In the genomic region with DNA sequence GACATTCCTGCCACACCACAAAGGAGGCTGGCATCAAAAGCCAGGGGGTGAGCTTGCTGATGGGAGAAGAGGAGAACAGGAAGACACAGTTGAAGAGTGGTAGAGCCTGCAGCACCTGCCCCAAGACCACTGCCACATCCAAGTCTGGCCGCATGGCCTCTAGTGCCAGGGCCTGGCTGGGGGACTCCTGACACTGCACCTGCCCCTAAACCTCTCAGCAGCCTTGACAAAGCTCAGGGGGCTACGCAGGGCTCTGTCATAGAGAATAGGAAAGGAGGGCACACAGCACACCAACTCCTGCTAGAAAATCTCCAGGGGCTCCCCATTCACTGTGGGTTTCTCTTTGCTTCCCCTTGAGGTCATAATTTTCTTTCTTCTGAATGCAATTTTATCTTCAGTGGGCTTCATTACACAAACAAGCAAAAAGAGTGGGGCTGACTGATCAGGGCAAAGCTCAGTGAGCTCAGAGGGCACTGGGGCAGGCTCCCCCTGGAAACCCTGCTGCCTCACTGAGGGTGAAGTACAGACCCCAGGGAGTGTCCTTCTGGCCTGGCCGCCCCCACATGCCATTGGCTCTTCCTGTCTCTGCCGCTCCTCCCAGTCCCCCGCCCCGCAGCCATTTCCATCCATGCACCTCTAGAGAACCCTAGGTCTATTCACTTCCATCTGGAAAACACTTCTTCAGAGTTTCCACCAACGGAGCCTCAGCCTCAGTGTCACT, we compare ENCODE assay signal across 10 cellular contexts. TPM values are rescaled to one million over a fixed set of nuclear protein-coding genes. Genes with fewer than 3 reads are reported as not detected.
DNase-seq lines count a peak whose midpoint lies in the region; ATAC-seq, FAIRE-seq and TF ChIP-seq lines count a peak whose summit lies in the region.
"Had no signal": no experiment of that assay in that cellular context is flagged by ENCODE, and none has a peak within 500 bp of the region (broad histone marks: within the 10 kb centered on the region; RNA-seq: fewer than 3 reads in every experiment).

No MANE protein-coding gene starts in this region.

- H3K9me3 ChIP-seq in A549: no peaks in the 10 kb centered on the region
- H3K9me3 ChIP-seq: pancreas, SJSA1 had no signal

- peak overlapping the region; percentile 42 for H3K4me2 ChIP-seq in A549

- intact Hi-C loops in Right ventricle myocardium inferior (cut with DNase I): no loop called here

- TF ChIP-seq RAD21 in A549 (conservative IDR thresholded peaks at IDR 0.05 in 1 of 2, IDR thresholded peaks at IDR 0.05 in 1 of 2): no peak

- no peak for FAIRE-seq in A549 (lab: Jason Lieb, UNC)
- FAIRE-seq: pancreas had no signal

- peak overlapping the region in 1 of 2 experiments; percentile 57; a peak in 3 of 6 replicates for H3K27ac ChIP-seq in A549
- H3K27ac ChIP-seq in RWPE1: peak overlapping the region; percentile 65
- H3K27ac ChIP-seq: SJSA1 had no signal

- peaks cover 90 to 99% of the 10 kb centered on the region in 2 donors for H3K4me1 Mint-ChIP-seq in immature natural killer cell

- CTCF ChIA-PET in A549 (lab: Yijun Ruan, JAX): interaction anchor here (0.9 to 2.2 kb wide), 3 partner anchors 15 to 255 kb away, joined by 3 to 6 read pairs (median 5); no protein-coding TSS in a partner anchor
- CTCF ChIA-PET in RWPE1 (lab: Yijun Ruan, JAX): interaction anchor here (0.6 kb wide), 1 partner anchor 210 kb away, joined by 3 read pairs; no protein-coding TSS in a partner anchor

- no peak for TF ChIP-seq EP300 in A549 (IDR thresholded peaks at IDR 0.05)

- POLR2A ChIA-PET in A549 (lab: Yijun Ruan, JAX) (interaction anchor here (0.8 to 1.0 kb wide), 3 partner anchors 11 to 169 kb away, joined by 3 to 4 read pairs (median 3); no protein-coding TSS in a partner anchor), RWPE1 (lab: Yijun Ruan, JAX; ENCODE audit: low non-redundant PET) (no interaction called here)

- H3K27me3 Mint-ChIP-seq in immature natural killer cell (ENCODE audit: low read depth in 3 of 3): peaks cover 0 to 8% (median 5%) of the 10 kb centered on the region in 3 donors

- peaks cover 39% of the 10 kb centered on the region for H3K4me1 ChIP-seq in A549
- H3K4me1 ChIP-seq: pancreas had no signal

- no peak overlapping the region for H3K4me3 ChIP-seq in A549
- H3K4me3 ChIP-seq: pancreas, SJSA1 had no signal

- peak overlapping the region; percentile 90 to 96 (median 92) for H3K27ac Mint-ChIP-seq in immature natural killer cell

- 91% methylated on average over 7 of the region's 7 CpGs for WGBS in A549 (ENCODE audit: missing lambda C conversion rate)

- DNase-seq in A549 (ENCODE audit: low read depth in 1 of 2, low spot score in 1 of 2) (no peak), RWPE1 (ENCODE audit: low spot score) (no peak), immature natural killer cell (no peak), islet precursor cell (no peak), Right ventricle myocardium inferior (ENCODE audit: missing footprints) (no peak), epidermal melanocyte (ENCODE audit: insufficient read length, low spot score) (no peak)
- DNase-seq: pancreas had no signal

- H3K36me3 Mint-ChIP-seq in immature natural killer cell: peaks cover 0 to 2% (median 0%) of the 10 kb centered on the region in 3 donors

- ATAC-seq in A549 (no peak; a peak in 1 of 6 replicates), GM18511 (IDR thresholded peaks at IDR 0.05; ENCODE audit: unreplicated experiment) (peak; percentile 4), HG03378 (IDR thresholded peaks at IDR 0.05; ENCODE audit: unreplicated experiment) (no peak), Right ventricle myocardium inferior (no peak)

- TF ChIP-seq CTCF in A549 (IDR thresholded peaks at IDR 0.05) (no peak), RWPE1 (conservative IDR thresholded peaks at IDR 0.05; ENCODE audit: low read depth) (no peak)

- no peak for TF ChIP-seq POLR2A in A549 (IDR thresholded peaks at IDR 0.05; ENCODE audit: low read length)

- no peaks in the 10 kb centered on the region for H3K9me3 Mint-ChIP-seq in immature natural killer cell

- peak overlapping the region; percentile 56 to 88 (median 63) for H3K4me3 Mint-ChIP-seq in immature natural killer cell

TF ChIP-seq in A549, 52 proteins besides CTCF, POLR2A, EP300 and RAD21:
- TF ChIP-seq, protein P1, sequence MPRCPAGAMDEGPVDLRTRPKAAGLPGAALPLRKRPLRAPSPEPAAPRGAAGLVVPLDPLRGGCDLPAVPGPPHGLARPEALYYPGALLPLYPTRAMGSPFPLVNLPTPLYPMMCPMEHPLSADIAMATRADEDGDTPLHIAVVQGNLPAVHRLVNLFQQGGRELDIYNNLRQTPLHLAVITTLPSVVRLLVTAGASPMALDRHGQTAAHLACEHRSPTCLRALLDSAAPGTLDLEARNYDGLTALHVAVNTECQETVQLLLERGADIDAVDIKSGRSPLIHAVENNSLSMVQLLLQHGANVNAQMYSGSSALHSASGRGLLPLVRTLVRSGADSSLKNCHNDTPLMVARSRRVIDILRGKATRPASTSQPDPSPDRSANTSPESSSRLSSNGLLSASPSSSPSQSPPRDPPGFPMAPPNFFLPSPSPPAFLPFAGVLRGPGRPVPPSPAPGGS (IDR thresholded peaks at IDR 0.05): no peak
- TF ChIP-seq CHD4 (IDR thresholded peaks at IDR 0.05; ENCODE audit: borderline replicate concordance) (no peak), TFCP2L1 (CRISPR knock-in tag; IDR thresholded peaks at IDR 0.05) (no peak), SMC3 (IDR thresholded peaks at IDR 0.05) (no peak), TP53 (CRISPR knock-in tag; IDR thresholded peaks at IDR 0.05) (no peak), HOXB5 (CRISPR knock-in tag; IDR thresholded peaks at IDR 0.05) (no peak), BHLHE40 (IDR thresholded peaks at IDR 0.05; ENCODE audit: low read depth, low read length) (no peak), POLR2AphosphoS2 (conservative IDR thresholded peaks at IDR 0.05; ENCODE audit: low read length) (no peak), HDAC2 (IDR thresholded peaks at IDR 0.05) (no peak), CBX2 (IDR thresholded peaks at IDR 0.05; ENCODE audit: borderline replicate concordance, low read depth) (no peak), EHMT2 (IDR thresholded peaks at IDR 0.05; ENCODE audit: low read depth) (no peak), NFE2L2 (conservative IDR thresholded peaks at IDR 0.05; ENCODE audit: low read length) (no peak), ZNF302 (CRISPR knock-in tag; IDR thresholded peaks at IDR 0.05) (no peak), ZFP36 (IDR thresholded peaks at IDR 0.05; ENCODE audit: borderline replicate concordance, partially characterized antibody) (no peak), SREBF2 (IDR thresholded peaks at IDR 0.05) (no peak), ZSCAN20 (CRISPR knock-in tag; IDR thresholded peaks at IDR 0.05) (no peak)
- TF ChIP-seq, protein P2, sequence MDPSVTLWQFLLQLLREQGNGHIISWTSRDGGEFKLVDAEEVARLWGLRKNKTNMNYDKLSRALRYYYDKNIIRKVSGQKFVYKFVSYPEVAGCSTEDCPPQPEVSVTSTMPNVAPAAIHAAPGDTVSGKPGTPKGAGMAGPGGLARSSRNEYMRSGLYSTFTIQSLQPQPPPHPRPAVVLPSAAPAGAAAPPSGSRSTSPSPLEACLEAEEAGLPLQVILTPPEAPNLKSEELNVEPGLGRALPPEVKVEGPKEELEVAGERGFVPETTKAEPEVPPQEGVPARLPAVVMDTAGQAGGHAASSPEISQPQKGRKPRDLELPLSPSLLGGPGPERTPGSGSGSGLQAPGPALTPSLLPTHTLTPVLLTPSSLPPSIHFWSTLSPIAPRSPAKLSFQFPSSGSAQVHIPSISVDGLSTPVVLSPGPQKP (IDR thresholded peaks at IDR 0.05; ENCODE audit: low read depth, low read length): no peak
- TF ChIP-seq, protein P3, sequence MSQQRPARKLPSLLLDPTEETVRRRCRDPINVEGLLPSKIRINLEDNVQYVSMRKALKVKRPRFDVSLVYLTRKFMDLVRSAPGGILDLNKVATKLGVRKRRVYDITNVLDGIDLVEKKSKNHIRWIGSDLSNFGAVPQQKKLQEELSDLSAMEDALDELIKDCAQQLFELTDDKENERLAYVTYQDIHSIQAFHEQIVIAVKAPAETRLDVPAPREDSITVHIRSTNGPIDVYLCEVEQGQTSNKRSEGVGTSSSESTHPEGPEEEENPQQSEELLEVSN (IDR thresholded peaks at IDR 0.05; ENCODE audit: borderline replicate concordance, low read depth): no peak
TF ChIP-seq in A549: peak in this region for 0.

RNA-seq across cellular contexts. Expression of gene VOPP1, which starts 37.2 kb away (rescaled TPM):
- polyA plus RNA-seq in A549 (2011; rRNA removed) (64.4 and 68.1 TPM in 2 replicates), A549 (2017; fragmentation: RNase III; extraction: RNeasy Plus Mini Kit Qiagen cat#74134 plus additional on column Dnase treatment) (70.5 to 74.0 TPM (median 73.4 TPM) in 3 replicates), immature natural killer cell (100 to 1,000 TPM in 1 of 3 donors, 10 to 100 TPM in 2; 54.0 to 119 (median 57.9) TPM)
- polyA plus RNA-seq in A549 (2012; cell fraction: cytosol; rRNA removed): 39.0 and 54.6 TPM in 2 replicates
- polyA plus RNA-seq in A549 (2012; cell fraction: nucleus; rRNA removed): 29.2 and 35.0 TPM in 2 replicates
- 78.6 and 87.2 TPM in 2 replicates for polyA minus RNA-seq in A549 (2011; rRNA and poly(A)+ RNA removed)
- 23.1 TPM for total RNA-seq in Right ventricle myocardium inferior
